Comparison of ENCODE assay signal across 8 cellular contexts in genomic region chr10:125881192-125881591, GRCh38. TPM values are rescaled to one million over a fixed set of nuclear protein-coding genes. Genes with fewer than 3 reads are reported as not detected.
DNase-seq lines count a peak whose midpoint lies in the region; ATAC-seq and TF ChIP-seq lines count a peak whose summit lies in the region.

DHX32 (minus strand) TSS chr10:125881292; CDS start chr10:125880824, 468 bp downstream.

- H3K9me3 ChIP-seq in NT2/D1 (ENCODE audit: insufficient read depth, low read length) (peaks cover 7% of the 10 kb centered on the region), left lung (peaks cover 0 to 5% of the 10 kb centered on the region in 2 donors), suprapubic skin (peaks cover 3% of the 10 kb centered on the region)

- no peak within 1 kb of the TSS for H3K9ac ChIP-seq in NT2/D1 (ENCODE audit: insufficient read length, low read depth)

- TF ChIP-seq CTCF in left lung (IDR thresholded peaks at IDR 0.05) (no peak), suprapubic skin (IDR thresholded peaks at IDR 0.05) (no peak)

- WGBS in suprapubic skin, result 77% methylated on average over 4 of the region's 4 CpGs

- TF ChIP-seq EP300 in suprapubic skin (IDR thresholded peaks at IDR 0.05), result no peak

- H3K4me1 ChIP-seq in NT2/D1 (ENCODE audit: insufficient read depth, insufficient read length), result peaks cover 2% of the 10 kb centered on the region
- no peaks in the 10 kb centered on the region for H3K4me1 ChIP-seq in left lung
- H3K4me1 ChIP-seq in suprapubic skin, result no peaks in the 10 kb centered on the region

- H3K36me3 ChIP-seq in NT2/D1 (ENCODE audit: insufficient read depth, insufficient read length, low read length) (peaks cover 9% of the 10 kb centered on the region), left lung (peaks cover 0 to 4% of the 10 kb centered on the region in 2 donors), suprapubic skin (peaks cover 15% of the 10 kb centered on the region)

- H3K4me3 ChIP-seq in NT2/D1 (ENCODE audit: insufficient read length, low read depth) (no peak within 1 kb of the TSS), left lung (no peak within 1 kb of the TSS), suprapubic skin (no peak within 1 kb of the TSS)

- DNase-seq in NT2/D1 (ENCODE audit: low read depth, low spot score) (peak; percentile 75), ecto neural progenitor cell (ENCODE audit: low spot score) (peak; percentile 70), left lung (no peak), suprapubic skin (ENCODE audit: low spot score in 2 of 2) (no peak), NCI-H1417 (lab: John Stamatoyannopoulos, UW) (no peak), GOT3 (lab: John Stamatoyannopoulos, UW) (no peak)
- DNase-seq in activated CD4-positive, alpha-beta T cell treated with anti-CD3 and anti-CD28 coated beads, Interleukin-2, amount 50 U/mL, for 1 hour, result no peak

- intact Hi-C loops in left lung (cut with DNase I), result no loop called here

- TF ChIP-seq POLR2A in suprapubic skin (IDR thresholded peaks at IDR 0.05), result no peak

- H3K27me3 ChIP-seq in NT2/D1 (ENCODE audit: insufficient read depth, insufficient read length) (no peaks in the 10 kb centered on the region), left lung (no peaks in the 10 kb centered on the region), suprapubic skin (no peaks in the 10 kb centered on the region)

- ATAC-seq in left lung (no peak), HG02970 (IDR thresholded peaks at IDR 0.05; ENCODE audit: low FRiP score, unreplicated experiment) (no peak)

- H3K27ac ChIP-seq in left lung (no peak within 1 kb of the TSS), suprapubic skin (no peak within 1 kb of the TSS)

RNA-seq across cellular contexts. Expression of gene DHX32, which starts in this region (rescaled TPM):
- total RNA-seq in left lung (10 to 100 TPM; 31.0 to 32.0 TPM), suprapubic skin (10 to 100 TPM; 40.0 to 53.2 (median 44.5) TPM)

Comparison
In these comparisons a context has a peak if more than half of its experiments do, and no peak if none do; other contexts are left out.
1. DNase-seq: peak in NT2/D1 (single experiment) and ecto neural progenitor cell (single experiment); none in left lung (0 of 2), suprapubic skin (0 of 2), NCI-H1417 (0 of 3), GOT3 (single experiment) and activated CD4-positive, alpha-beta T cell treated with anti-CD3 and anti-CD28 coated beads, Interleukin-2, amount 50 U/mL, for 1 hour (single experiment).